ENCODE assay signal across 17 cellular contexts in the genomic region with DNA sequence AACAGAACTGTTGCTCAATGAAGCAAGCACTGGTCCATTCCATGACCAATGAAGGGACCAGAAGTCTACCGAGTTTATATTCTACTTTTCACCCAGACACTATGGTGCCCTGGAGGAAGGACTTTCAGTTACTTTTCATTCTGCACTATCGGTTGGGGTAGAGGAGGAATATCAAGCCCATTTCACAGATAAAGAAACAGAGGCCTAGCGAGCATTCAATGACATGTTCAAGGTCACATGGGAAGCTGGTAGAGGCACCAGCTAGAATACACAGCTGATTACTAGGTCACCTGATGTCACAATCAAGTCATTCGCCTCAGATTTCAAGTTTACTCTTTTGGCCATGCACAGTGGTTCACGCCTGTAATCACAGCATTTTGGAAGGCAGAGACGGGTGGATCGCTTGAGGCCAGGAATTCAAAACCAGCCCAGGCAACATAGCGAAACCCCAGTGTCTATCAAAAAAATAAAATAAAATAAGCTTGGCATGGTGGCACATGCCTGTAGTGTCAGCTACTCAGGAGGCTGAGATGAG. TPM values are rescaled to one million over a fixed set of nuclear protein-coding genes. Genes with fewer than 3 reads are reported as not detected.
DNase-seq lines count a peak whose midpoint lies in the region; ATAC-seq and TF ChIP-seq lines count a peak whose summit lies in the region.
"Had no signal": no experiment of that assay in that cellular context is flagged by ENCODE, and none has a peak within 500 bp of the region (broad histone marks: within the 10 kb centered on the region; RNA-seq: fewer than 3 reads in every experiment).

No MANE protein-coding gene starts in this region.

- no peak for DNase-seq in activated CD4-positive, alpha-beta T cell treated with anti-CD3 and anti-CD28 coated beads for 36 hours
- DNase-seq in activated CD4-positive, alpha-beta T cell treated with anti-CD3 and anti-CD28 coated beads for 1 hour, result no peak
- DNase-seq in activated naive CD4-positive, alpha-beta T cell treated with Interleukin-2 at 50 U/mL for 16 hours, result no peak
- DNase-seq in activated naive CD4-positive, alpha-beta T cell treated with anti-CD3 and anti-CD28 coated beads, Interleukin-2, amount 50 U/mL, for 72 hours (ENCODE audit: low spot score in 2 of 2), result no peak
- DNase-seq in posterior vena cava (ENCODE audit: low spot score) (peak; percentile 28), hepatocyte (ENCODE audit: low spot score) (no peak)
- DNase-seq: COR-L47, DMS153, EL, NCI-H2107, NCI-H345, NCI-H526 treated with DMSO at 0.1 percent for 48 hours had no signal

- H3K4me1 ChIP-seq in hepatocyte (ENCODE audit: insufficient read depth), result no peaks in the 10 kb centered on the region

- H3K4me2 ChIP-seq in hepatocyte, result no peak overlapping the region
- H3K4me2 ChIP-seq: GM23338 had no signal

- CTCF ChIA-PET in activated CD4-positive, alpha-beta T cell treated with anti-CD3 and anti-CD28 coated beads for 36 hours (lab: Charles Lee), result interaction anchor here (1.2 kb wide), 1 partner anchor 49 kb away, joined by 3 read pairs; no protein-coding TSS in a partner anchor

- H3K4me3 Mint-ChIP-seq in activated CD4-positive, alpha-beta T cell treated with anti-CD3 and anti-CD28 coated beads for 36 hours, result no peak overlapping the region
- H3K4me3 Mint-ChIP-seq in activated naive CD4-positive, alpha-beta T cell treated with anti-CD3 and anti-CD28 coated beads, Interleukin-2, amount 50 U/mL, for 24 hours, result no peak overlapping the region
- H3K4me3 Mint-ChIP-seq: GM23338 had no signal

- H3K27me3 Mint-ChIP-seq in activated CD4-positive, alpha-beta T cell treated with anti-CD3 and anti-CD28 coated beads for 36 hours, result no peaks in the 10 kb centered on the region
- no peaks in the 10 kb centered on the region for H3K27me3 Mint-ChIP-seq in activated naive CD4-positive, alpha-beta T cell treated with anti-CD3 and anti-CD28 coated beads, Interleukin-2, amount 50 U/mL, for 24 hours

- ATAC-seq in activated CD4-positive, alpha-beta T cell treated with anti-CD3 and anti-CD28 coated beads for 36 hours, result no peak
- ATAC-seq in activated naive CD4-positive, alpha-beta T cell treated with anti-CD3 and anti-CD28 coated beads, Interleukin-2, amount 50 U/mL, for 72 hours, result no peak
- no peak for ATAC-seq in HG03097 (IDR thresholded peaks at IDR 0.05; ENCODE audit: low FRiP score, unreplicated experiment)
- ATAC-seq: GM23338 had no signal

- H3K36me3 ChIP-seq in hepatocyte (replicated peaks; ENCODE audit: insufficient read depth, low read depth), result no peaks in the 10 kb centered on the region

- H3K27ac ChIP-seq in hepatocyte, result no peak overlapping the region
- H3K27ac ChIP-seq: 22Rv1, C4-2B had no signal

- TF ChIP-seq CTCF in hepatocyte (IDR thresholded peaks at IDR 0.05; ENCODE audit: poor library complexity), result no peak

- no peaks in the 10 kb centered on the region for H3K9me2 ChIP-seq in hepatocyte (replicated peaks; ENCODE audit: insufficient read depth)

- H3K9me3 Mint-ChIP-seq in activated CD4-positive, alpha-beta T cell treated with anti-CD3 and anti-CD28 coated beads for 36 hours (ENCODE audit: low read depth), result no peaks in the 10 kb centered on the region
- H3K9me3 Mint-ChIP-seq in activated naive CD4-positive, alpha-beta T cell treated with anti-CD3 and anti-CD28 coated beads, Interleukin-2, amount 50 U/mL, for 24 hours, result no peaks in the 10 kb centered on the region
- no peaks in the 10 kb centered on the region for H3K9me3 Mint-ChIP-seq in activated naive CD4-positive, alpha-beta T cell treated with anti-CD3 and anti-CD28 coated beads, Interleukin-2, amount 50 U/mL, for 72 hours
- H3K9me3 Mint-ChIP-seq: GM23338 had no signal

- H3K27me3 ChIP-seq in hepatocyte, result no peaks in the 10 kb centered on the region

- H3K4me3 ChIP-seq in hepatocyte, result no peak overlapping the region
- H3K4me3 ChIP-seq: GM23338 had no signal

- whole genome bisulfite sequencing in hepatocyte (ENCODE audit: low lambda C conversion rate, missing lambda C conversion rate), result 96% methylated on average over 8 of the region's 8 CpGs

- H3K4me1 Mint-ChIP-seq in activated CD4-positive, alpha-beta T cell treated with anti-CD3 and anti-CD28 coated beads for 36 hours, result peaks cover 68% of the 10 kb centered on the region
- H3K4me1 Mint-ChIP-seq in activated naive CD4-positive, alpha-beta T cell treated with anti-CD3 and anti-CD28 coated beads, Interleukin-2, amount 50 U/mL, for 24 hours, result peaks cover 51% of the 10 kb centered on the region
- H3K4me1 Mint-ChIP-seq: GM23338 had no signal

- H3K27ac Mint-ChIP-seq in activated CD4-positive, alpha-beta T cell treated with anti-CD3 and anti-CD28 coated beads for 36 hours, result peak overlapping the region; percentile 77
- H3K27ac Mint-ChIP-seq in activated naive CD4-positive, alpha-beta T cell treated with anti-CD3 and anti-CD28 coated beads, Interleukin-2, amount 50 U/mL, for 24 hours, result peak overlapping the region; percentile 72
- H3K27ac Mint-ChIP-seq in activated naive CD4-positive, alpha-beta T cell treated with anti-CD3 and anti-CD28 coated beads, Interleukin-2, amount 50 U/mL, for 72 hours, result peak overlapping the region; percentile 0 to 81
- H3K27ac Mint-ChIP-seq: GM23338 had no signal

- H4K20me1 ChIP-seq in hepatocyte (ENCODE audit: insufficient read depth, poor library complexity, severe bottlenecking), result no peaks in the 10 kb centered on the region

- POLR2A ChIA-PET in activated CD4-positive, alpha-beta T cell treated with anti-CD3 and anti-CD28 coated beads for 36 hours (lab: Charles Lee), result no interaction called here

- H3K9me3 ChIP-seq in hepatocyte (ENCODE audit: low read depth), result no peaks in the 10 kb centered on the region

- intact Hi-C loops in activated CD4-positive, alpha-beta T cell treated with anti-CD3 and anti-CD28 coated beads for 36 hours (cut with DNase I, micrococcal nuclease), result loop anchor here in 1 of 2 experiments (5.0 kb wide), 1 partner anchor 249 kb away; a partner anchor contains a TSS
- intact Hi-C loops in posterior vena cava (cut with DNase I), result no loop called here

- H3K36me3 Mint-ChIP-seq in activated CD4-positive, alpha-beta T cell treated with anti-CD3 and anti-CD28 coated beads for 36 hours (ENCODE audit: low read depth), result peaks cover 74% of the 10 kb centered on the region
- H3K36me3 Mint-ChIP-seq in activated naive CD4-positive, alpha-beta T cell treated with anti-CD3 and anti-CD28 coated beads, Interleukin-2, amount 50 U/mL, for 24 hours, result peaks cover 35% of the 10 kb centered on the region
- peaks cover 43 to 77% of the 10 kb centered on the region in 2 donors for H3K36me3 Mint-ChIP-seq in activated naive CD4-positive, alpha-beta T cell treated with anti-CD3 and anti-CD28 coated beads, Interleukin-2, amount 50 U/mL, for 72 hours

- H3K79me2 ChIP-seq in hepatocyte, result no peaks in the 10 kb centered on the region

- H2AFZ ChIP-seq in hepatocyte, result no peak overlapping the region
- H2AFZ ChIP-seq: GM23338 had no signal

RNA-seq across cellular contexts. Expression of a gene that starts 17.6 kb away (rescaled TPM):
- 1 to 10 TPM in 1 of 2 experiments, under 1 TPM in 1; 0.98 to 1.6 TPM for total RNA-seq in activated CD4-positive, alpha-beta T cell treated with anti-CD3 and anti-CD28 coated beads for 36 hours
- 1 to 10 TPM in 1 of 2 donors, under 1 TPM in 1; 0.97 to 2.4 TPM for total RNA-seq in activated naive CD4-positive, alpha-beta T cell treated with anti-CD3 and anti-CD28 coated beads, Interleukin-2, amount 50 U/mL, for 72 hours
- under 1 TPM; 0.52 to 0.88 TPM for total RNA-seq in posterior vena cava
- not detected in 2 replicates for total RNA-seq in hepatocyte
- not detected in 2 replicates for polyA plus RNA-seq in hepatocyte
- total RNA-seq: GM23338 had no signal
- polyA plus RNA-seq: GM23338 had no signal

RNA-seq across cellular contexts. Expression of a gene that starts 18.9 kb away (rescaled TPM):
- total RNA-seq in activated CD4-positive, alpha-beta T cell treated with anti-CD3 and anti-CD28 coated beads for 36 hours, result 100 to 1,000 TPM; 268 to 333 TPM
- 100 to 1,000 TPM in 1 of 2 donors, 10 to 100 TPM in 1; 68.9 to 247 TPM for total RNA-seq in activated naive CD4-positive, alpha-beta T cell treated with anti-CD3 and anti-CD28 coated beads, Interleukin-2, amount 50 U/mL, for 72 hours
- total RNA-seq in posterior vena cava, result 10 to 100 TPM; 72.6 to 84.7 TPM
- 10.5 and 19.3 TPM in 2 replicates for total RNA-seq in hepatocyte
- polyA plus RNA-seq in hepatocyte, result 13.5 and 20.7 TPM in 2 replicates

RNA-seq across cellular contexts. Expression of a gene that starts 27.1 kb away (rescaled TPM):
- not detected for total RNA-seq in activated CD4-positive, alpha-beta T cell treated with anti-CD3 and anti-CD28 coated beads for 36 hours
- total RNA-seq in activated naive CD4-positive, alpha-beta T cell treated with anti-CD3 and anti-CD28 coated beads, Interleukin-2, amount 50 U/mL, for 72 hours, result not detected
- total RNA-seq in posterior vena cava (not detected), hepatocyte (not detected in 2 replicates)
- polyA plus RNA-seq in hepatocyte, result not detected in 2 replicates
- total RNA-seq: GM23338 had no signal
- polyA plus RNA-seq: GM23338 had no signal

RNA-seq across cellular contexts. Expression of a gene that starts 52.3 kb away (rescaled TPM):
- under 1 TPM; 0.33 to 0.39 TPM for total RNA-seq in activated CD4-positive, alpha-beta T cell treated with anti-CD3 and anti-CD28 coated beads for 36 hours
- 1 to 10 TPM in 1 of 2 donors, not detected in 1; 1.4 TPM for total RNA-seq in activated naive CD4-positive, alpha-beta T cell treated with anti-CD3 and anti-CD28 coated beads, Interleukin-2, amount 50 U/mL, for 72 hours
- total RNA-seq in posterior vena cava, result 1 to 10 TPM; 2.0 to 2.9 TPM
- total RNA-seq in hepatocyte, result 1.4 and 2.4 TPM in 2 replicates
- 5.8 and 10.6 TPM in 2 replicates for polyA plus RNA-seq in hepatocyte
